ENCODE assay signal across 8 cellular contexts in the genomic region with DNA sequence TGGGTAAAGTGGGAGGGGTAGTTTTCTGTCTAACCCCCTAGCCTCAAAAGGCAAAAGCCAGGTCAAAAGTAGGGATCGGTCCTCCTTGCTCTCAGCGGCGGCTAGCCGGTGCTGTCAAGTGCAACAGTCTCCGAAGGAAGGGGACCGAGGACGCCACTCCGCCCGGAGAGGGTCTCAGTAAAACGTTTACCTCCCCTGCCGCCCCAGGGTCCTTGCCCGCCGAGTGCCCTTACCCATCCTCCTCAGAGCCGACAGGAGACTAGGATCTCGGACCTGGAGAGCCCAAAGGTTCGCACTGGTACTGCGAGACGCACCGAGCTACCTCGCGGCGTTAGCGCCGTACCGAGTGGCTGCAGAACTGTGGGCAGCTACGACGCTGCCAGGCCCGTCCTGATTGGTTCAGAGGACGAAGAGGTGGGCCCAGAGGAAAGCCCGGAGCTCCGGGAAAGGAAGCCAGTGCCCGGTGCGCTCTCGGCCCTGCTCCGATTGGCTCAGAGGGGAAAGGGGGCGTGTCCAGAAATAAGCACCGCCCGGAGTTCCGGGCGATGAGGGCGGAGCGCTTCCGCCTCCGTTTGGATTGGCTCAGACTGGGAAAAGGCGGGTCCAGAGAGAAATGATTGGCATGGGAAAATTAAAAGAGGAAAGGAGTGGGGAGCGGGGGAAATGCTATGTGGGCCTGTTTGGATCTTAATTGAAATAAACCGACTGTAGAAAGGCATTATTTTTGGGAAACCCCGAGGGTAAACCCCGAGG. TPM values are rescaled to one million over a fixed set of nuclear protein-coding genes. Genes with fewer than 3 reads are reported as not detected.
DNase-seq lines count a peak whose midpoint lies in the region; ATAC-seq and TF ChIP-seq lines count a peak whose summit lies in the region.
"Not testable (repeated sequence)": the region's sequence is repeated elsewhere in the genome, so short reads cannot be mapped to it uniquely, and the experiment has no call there.

A gene with protein sequence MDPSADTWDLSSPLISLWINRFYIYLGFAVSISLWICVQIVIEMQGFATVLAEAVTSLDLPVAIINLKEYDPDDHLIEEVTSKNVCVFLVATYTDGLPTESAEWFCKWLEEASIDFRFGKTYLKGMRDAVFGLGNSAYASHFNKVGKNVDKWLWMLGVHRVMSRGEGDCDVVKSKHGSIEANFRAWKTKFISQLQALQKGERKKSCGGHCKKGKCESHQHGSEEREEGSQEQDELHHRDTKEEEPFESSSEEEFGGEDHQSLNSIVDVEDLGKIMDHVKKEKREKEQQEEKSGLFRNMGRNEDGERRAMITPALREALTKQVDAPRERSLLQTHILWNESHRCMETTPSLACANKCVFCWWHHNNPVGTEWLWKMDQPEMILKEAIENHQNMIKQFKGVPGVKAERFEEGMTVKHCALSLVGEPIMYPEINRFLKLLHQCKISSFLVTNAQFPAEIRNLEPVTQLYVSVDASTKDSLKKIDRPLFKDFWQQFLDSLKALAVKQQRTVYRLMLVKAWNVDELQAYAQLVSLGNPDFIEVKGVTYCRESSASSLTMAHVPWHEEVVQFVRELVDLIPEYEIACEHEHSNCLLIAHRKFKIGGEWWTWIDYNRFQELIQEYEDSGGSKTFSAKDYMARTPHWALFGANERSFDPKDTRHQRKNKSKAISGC (minus strand): TSS at position 362 of the 753 bp plus-strand sequence. CDS start 125 bp downstream, at position 237.

- ATAC-seq in GM19455 (IDR thresholded peaks at IDR 0.05; ENCODE audit: unreplicated experiment) = peak; percentile 89

- not testable (repeated sequence) for H3K27me3 Mint-ChIP-seq in CD4-positive, alpha-beta memory T cell; activated CD4-positive, alpha-beta memory T cell treated with anti-CD3 and anti-CD28 coated beads, Interleukin-2, amount 10 ng/mL, durations not matched to agents 7 days and 5 days

- CTCF ChIA-PET in CD4-positive, alpha-beta memory T cell (lab: Charles Lee; ENCODE audit: partially characterized antibody) = interaction anchor here (0.5 to 1.3 kb wide), 4 partner anchors 26 to 624 kb away, joined by 3 to 5 read pairs (median 4); no protein-coding TSS in a partner anchor
- CTCF ChIA-PET in activated CD4-positive, alpha-beta memory T cell treated with anti-CD3 and anti-CD28 coated beads, Interleukin-2, amount 10 ng/mL, durations not matched to agents 7 days and 5 days (lab: Charles Lee) = interaction anchor here (0.5 to 2.2 kb wide), 2 partner anchors 45 to 88 kb away, joined by 3 to 14 read pairs; no protein-coding TSS in a partner anchor

- peaks cover 11% of the 10 kb centered on the region for H3K36me3 ChIP-seq in CD4-positive, alpha-beta memory T cell (ENCODE audit: insufficient read depth, low read length)
- H3K36me3 ChIP-seq in liver (ENCODE audit: control insufficient read depth in 4 of 4, insufficient read depth in 3 of 4, low read depth in 1 of 4, low read length in 3 of 4) = peaks cover 4 to 15% (median 5%) of the 10 kb centered on the region in 4 donors

- not testable (repeated sequence) for H3K9me3 Mint-ChIP-seq in CD4-positive, alpha-beta memory T cell; activated CD4-positive, alpha-beta memory T cell treated with anti-CD3 and anti-CD28 coated beads, Interleukin-2, amount 10 ng/mL, durations not matched to agents 7 days and 5 days

- peak within 1 kb of the TSS; percentile 63 to 80 for H3K9ac ChIP-seq in liver (ENCODE audit: low read depth in 1 of 2, low read length in 2 of 2)

- DNase-seq in CD4-positive, alpha-beta memory T cell = peak; percentile 98 to 99 (median 98)
- DNase-seq in HK-2 (ENCODE audit: unreplicated experiment) (peak; percentile 99), NCI-H82 treated with DMSO at 0.1 percent for 48 hours (lab: John Stamatoyannopoulos, UW; ENCODE audit: unreplicated experiment) (peak; percentile 88), dorsolateral prefrontal cortex (peak; percentile 96 to 99 (median 98))
- peak; percentile 98 for DNase-seq in activated CD4-positive, alpha-beta memory T cell treated with anti-CD3 and anti-CD28 coated beads, Interleukin-2, amount 10 ng/mL, durations not matched to agents 7 days and 5 days
- peak; percentile 94 for DNase-seq in stimulated activated CD4-positive, alpha-beta T cell treated with anti-CD3 and anti-CD28 coated beads, Interleukin-4, amount 100 ng/mL, for 1 hour

- peaks cover 31% of the 10 kb centered on the region for H3K4me1 ChIP-seq in CD4-positive, alpha-beta memory T cell (ENCODE audit: insufficient read depth, low read length)
- H3K4me1 ChIP-seq in liver (ENCODE audit: control insufficient read depth in 4 of 4, insufficient read depth in 4 of 4, low read length in 3 of 4) = peaks cover 2 to 13% (median 6%) of the 10 kb centered on the region in 4 donors

- H3K9me3 ChIP-seq in CD4-positive, alpha-beta memory T cell (ENCODE audit: control insufficient read depth in 1 of 2, low read length in 2 of 2); liver (ENCODE audit: control insufficient read depth in 4 of 4, low read length in 3 of 4): not testable (repeated sequence)

- peak within 1 kb of the TSS; percentile 91 to 99 (median 96) for H3K27ac Mint-ChIP-seq in CD4-positive, alpha-beta memory T cell
- peak within 1 kb of the TSS; percentile 87 for H3K27ac Mint-ChIP-seq in activated CD4-positive, alpha-beta memory T cell treated with anti-CD3 and anti-CD28 coated beads, Interleukin-2, amount 10 ng/mL, durations not matched to agents 7 days and 5 days

- TF ChIP-seq RAD21 in liver (IDR thresholded peaks at IDR 0.05) = not testable (repeated sequence)

- H3K4me1 Mint-ChIP-seq in CD4-positive, alpha-beta memory T cell = peaks cover 15 to 46% (median 33%) of the 10 kb centered on the region in 4 donors
- H3K4me1 Mint-ChIP-seq in activated CD4-positive, alpha-beta memory T cell treated with anti-CD3 and anti-CD28 coated beads, Interleukin-2, amount 10 ng/mL, durations not matched to agents 7 days and 5 days = peaks cover 33% of the 10 kb centered on the region

- POLR2A ChIA-PET in CD4-positive, alpha-beta memory T cell (lab: Charles Lee; ENCODE audit: partially characterized antibody) = interaction anchor here (0.6 to 2.2 kb wide), 4 partner anchors 87 to 694 kb away, joined by 3 to 5 read pairs (median 3); a partner anchor contains a TSS
- POLR2A ChIA-PET in activated CD4-positive, alpha-beta memory T cell treated with anti-CD3 and anti-CD28 coated beads, Interleukin-2, amount 10 ng/mL, durations not matched to agents 7 days and 5 days (lab: Charles Lee) = interaction anchor here (1.9 to 2.1 kb wide), 2 partner anchors 88 to 99 kb away, joined by 5 to 6 read pairs; no protein-coding TSS in a partner anchor

- peaks cover 14 to 30% of the 10 kb centered on the region in 2 donors for H3K36me3 Mint-ChIP-seq in CD4-positive, alpha-beta memory T cell
- H3K36me3 Mint-ChIP-seq in activated CD4-positive, alpha-beta memory T cell treated with anti-CD3 and anti-CD28 coated beads, Interleukin-2, amount 10 ng/mL, durations not matched to agents 7 days and 5 days (ENCODE audit: low read depth) = peaks cover 18% of the 10 kb centered on the region

- H3K27ac ChIP-seq in CD4-positive, alpha-beta memory T cell (ENCODE audit: low read depth, low read length) = peak within 1 kb of the TSS; percentile 70
- H3K27ac ChIP-seq in dorsolateral prefrontal cortex = peak within 1 kb of the TSS in 58 of 59 donors; percentile 57 to 98 (median 90)
- H3K27ac ChIP-seq in liver (ENCODE audit: low read depth in 1 of 2, low read length in 2 of 2) = peak within 1 kb of the TSS; percentile 70 to 80

- H3K4me3 ChIP-seq in CD4-positive, alpha-beta memory T cell (ENCODE audit: low read length in 2 of 2) = peak within 1 kb of the TSS; percentile 69 to 74
- H3K4me3 ChIP-seq in dorsolateral prefrontal cortex (peak within 1 kb of the TSS; percentile 50 to 95 (median 84)), liver (ENCODE audit: low read depth in 1 of 3, low read length in 3 of 3) (peak within 1 kb of the TSS; percentile 65 to 86 (median 83))

- intact Hi-C loops in CD4-positive, alpha-beta memory T cell (cut with micrococcal nuclease) = loop anchor here (2.0 kb wide), 4 partner anchors 51 to 911 kb away; a partner anchor contains a TSS
- intact Hi-C loops in dorsolateral prefrontal cortex (cut with DNase I) = loop anchor here (2.0 to 5.0 kb wide), 2 partner anchors 51 to 94 kb away; no protein-coding TSS in a partner anchor

- H3K27me3 ChIP-seq in CD4-positive, alpha-beta memory T cell (ENCODE audit: insufficient read depth, low read length); dorsolateral prefrontal cortex; liver (ENCODE audit: control insufficient read depth in 4 of 4, insufficient read depth in 4 of 4, low read length in 3 of 4): not testable (repeated sequence)

- peak within 1 kb of the TSS; percentile 94 to 99 (median 98) for H3K4me3 Mint-ChIP-seq in CD4-positive, alpha-beta memory T cell
- peak within 1 kb of the TSS; percentile 95 for H3K4me3 Mint-ChIP-seq in activated CD4-positive, alpha-beta memory T cell treated with anti-CD3 and anti-CD28 coated beads, Interleukin-2, amount 10 ng/mL, durations not matched to agents 7 days and 5 days

- under 1% methylated on average over 49 of the region's 49 CpGs for WGBS in liver

- TF ChIP-seq CTCF in dorsolateral prefrontal cortex (IDR thresholded peaks at IDR 0.05 in 54 of 56, conservative IDR thresholded peaks at IDR 0.05 in 2 of 56; ENCODE audit: low read depth in 1 of 56, partially characterized antibody in 56 of 56) = peak in 18 of 56 donors; percentile 4 to 37 (median 21)
- not testable (repeated sequence) for TF ChIP-seq CTCF in liver (IDR thresholded peaks at IDR 0.05; ENCODE audit: low read depth, low read length, missing input control)

TF ChIP-seq in liver, 16 proteins besides CTCF, POLR2A, EP300 and RAD21 (continues in another document):
- TF ChIP-seq HNF4A (conservative IDR thresholded peaks at IDR 0.05) = peak in 1 of 2 donors; percentile 10
- peak; percentile 74 for TF ChIP-seq TAF1 (conservative IDR thresholded peaks at IDR 0.05)
- peak; percentile 89 for TF ChIP-seq SP1 (IDR thresholded peaks at IDR 0.05)
- TF ChIP-seq, protein P1, sequence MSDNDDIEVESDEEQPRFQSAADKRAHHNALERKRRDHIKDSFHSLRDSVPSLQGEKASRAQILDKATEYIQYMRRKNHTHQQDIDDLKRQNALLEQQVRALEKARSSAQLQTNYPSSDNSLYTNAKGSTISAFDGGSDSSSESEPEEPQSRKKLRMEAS (IDR thresholded peaks at IDR 0.05) = peak; percentile 21
- TF ChIP-seq YY1 (IDR thresholded peaks at IDR 0.05) = peak; percentile 60
- TF ChIP-seq GABPA (IDR thresholded peaks at IDR 0.05 in 1 of 2, conservative IDR thresholded peaks at IDR 0.05 in 1 of 2) = peak; percentile 81 to 92

RNA-seq across cellular contexts. Expression of the gene that starts here (rescaled TPM):
- 1 to 10 TPM; 7.7 to 8.4 TPM for total RNA-seq in CD4-positive, alpha-beta memory T cell
- 1 to 10 TPM in 1 of 2 donors, under 1 TPM in 1; 0.30 to 2.3 TPM for polyA plus RNA-seq in CD4-positive, alpha-beta memory T cell
- 1 to 10 TPM; 3.4 to 3.5 TPM for total RNA-seq in activated CD4-positive, alpha-beta memory T cell treated with anti-CD3 and anti-CD28 coated beads, Interleukin-2, amount 10 ng/mL, durations not matched to agents 7 days and 5 days
- total RNA-seq in dorsolateral prefrontal cortex (10 to 100 TPM in 2 of 120 experiments, 1 to 10 TPM in 118; 2.8 to 10.4 (median 5.9) TPM), liver (1 to 10 TPM; 1.4 to 4.6 TPM)
- polyA plus RNA-seq in liver = 1 to 10 TPM; 2.8 to 4.8 TPM

Comparison
In these comparisons a context has a peak if more than half of its experiments do, and no peak if none do; other contexts are left out.
1. Peak in every context shown above with its lines: DNase-seq, ATAC-seq, H3K4me3 ChIP-seq and H3K27ac ChIP-seq.